In genomic region chr13:113584205-113584869, GRCh38 we compare ENCODE assay signal across 9 cellular contexts. TPM values are rescaled to one million over a fixed set of nuclear protein-coding genes. Genes with fewer than 3 reads are reported as not detected.
A peak's percentile ranks its signal among the peaks of the same experiment; 100 is the strongest.
DNase-seq lines count a peak whose midpoint lies in the region; ATAC-seq, FAIRE-seq and TF ChIP-seq lines count a peak whose summit lies in the region.
"Had no signal": no experiment of that assay in that cellular context is flagged by ENCODE, and none has a peak within 500 bp of the region (broad histone marks: within the 10 kb centered on the region; RNA-seq: fewer than 3 reads in every experiment).

A gene with protein sequence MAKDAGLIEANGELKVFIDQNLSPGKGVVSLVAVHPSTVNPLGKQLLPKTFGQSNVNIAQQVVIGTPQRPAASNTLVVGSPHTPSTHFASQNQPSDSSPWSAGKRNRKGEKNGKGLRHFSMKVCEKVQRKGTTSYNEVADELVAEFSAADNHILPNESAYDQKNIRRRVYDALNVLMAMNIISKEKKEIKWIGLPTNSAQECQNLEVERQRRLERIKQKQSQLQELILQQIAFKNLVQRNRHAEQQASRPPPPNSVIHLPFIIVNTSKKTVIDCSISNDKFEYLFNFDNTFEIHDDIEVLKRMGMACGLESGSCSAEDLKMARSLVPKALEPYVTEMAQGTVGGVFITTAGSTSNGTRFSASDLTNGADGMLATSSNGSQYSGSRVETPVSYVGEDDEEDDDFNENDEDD (plus strand): TSS chr13:113584753. CDS start chr13:113585838, 1,085 bp downstream.

- intact Hi-C loops in GM12878 (cut with micrococcal nuclease; ENCODE audit: unreplicated experiment): loop anchor here (5.0 to 10.0 kb wide), 2 partner anchors 290 to 377 kb away; partner anchors contain the start of genes CUL4A, LAMP1 and PCID2

- TF ChIP-seq POLR2A in GM12878 (IDR thresholded peaks at IDR 0.05; ENCODE audit: low read depth, low read length): peak; percentile 71

- no peak for TF ChIP-seq CTCF in GM12878 (IDR thresholded peaks at IDR 0.05 in 2 of 3, conservative IDR thresholded peaks at IDR 0.05 in 1 of 3; ENCODE audit: control insufficient read depth in 2 of 3, extremely low read depth in 1 of 3, insufficient read depth in 1 of 3, low read depth in 3 of 3, low read length in 3 of 3)
- no peak for TF ChIP-seq CTCF in retinal pigment epithelial cell (conservative IDR thresholded peaks at IDR 0.05; ENCODE audit: low read depth, low read length)

- CTCF ChIA-PET in GM12878 (lab: Yijun Ruan, JAX): no interaction called here

- H3K4me2 ChIP-seq in GM12878 (ENCODE audit: control insufficient read depth, insufficient read depth): peak within 1 kb of the TSS; percentile 85

- peak; percentile 82 for DNase-seq in NK-92 treated with Interleukin-12 subunit alpha and Interleukin-12 subunit beta, amount 100 ng/mL, for 24 hours (lab: John Stamatoyannopoulos, UW)
- DNase-seq in NK-92 (lab: John Stamatoyannopoulos, UW; ENCODE audit: unreplicated experiment) (no peak), NCI-H187 treated with DMSO at 0.1 percent for 48 hours (lab: John Stamatoyannopoulos, UW) (peak; percentile 63), T-helper 22 cell (ENCODE audit: low read depth) (peak; percentile 21), GM12878 (ENCODE audit: low read depth, low spot score) (peak; percentile 63), hypothalamus (lab: John Stamatoyannopoulos, UW) (peak in 42 of 51 donors; percentile 5 to 76 (median 52)), retinal pigment epithelial cell (ENCODE audit: low read depth) (peak; percentile 14)

- RAD21 ChIA-PET in GM12878 (lab: Charles Lee; ENCODE audit: unreplicated experiment): no interaction called here

- BruUV-seq in GM12878 (replicated peaks; lab: Mats Ljungman, UMichigan): no TSS peak

- POLR2A ChIA-PET in GM12878 (lab: Charles Lee): no interaction called here

- TF ChIP-seq EP300 in GM12878 (IDR thresholded peaks at IDR 0.05; ENCODE audit: borderline replicate concordance in 1 of 2, control insufficient read depth in 1 of 2, low read depth in 2 of 2, low read length in 2 of 2): no peak

- H2AFZ ChIP-seq in GM12878 (ENCODE audit: control insufficient read depth, low read depth, low read length): peak within 1 kb of the TSS; percentile 78

- H3K36me3 ChIP-seq in GM12878 (ENCODE audit: control insufficient read depth in 2 of 2, insufficient read depth in 2 of 2, low read length in 1 of 2): peaks cover 1 to 4% of the 10 kb centered on the region in 2 experiments; a peak in 2 of 4 replicates

- H3K79me2 ChIP-seq in GM12878 (ENCODE audit: control insufficient read depth, insufficient read depth, low read length): peaks cover 40% of the 10 kb centered on the region

- peak within 1 kb of the TSS; percentile 78 for H3K9ac ChIP-seq in GM12878 (ENCODE audit: control insufficient read depth, insufficient read depth, low read length)

- peak; percentile 85 for FAIRE-seq in GM12878 (lab: Jason Lieb, UNC)
- FAIRE-seq: G401.6 had no signal

- no peaks in the 10 kb centered on the region for H3K9me3 ChIP-seq in GM12878 (replicated peaks; ENCODE audit: control insufficient read depth, insufficient read depth, low read length)

- 2% methylated on average over 53 of the region's 92 CpGs for WGBS in GM12878 (ENCODE audit: insufficient coverage, insufficient replicate concordance, low lambda C conversion rate, missing lambda C conversion rate)

- H3K27ac ChIP-seq in GM12878 (ENCODE audit: control insufficient read depth, insufficient read depth): peak within 1 kb of the TSS; percentile 71

- no peak for TF ChIP-seq RAD21 in GM12878 (IDR thresholded peaks at IDR 0.05; ENCODE audit: insufficient read depth, low read depth, low read length)

- ATAC-seq in HG02973 (IDR thresholded peaks at IDR 0.05; ENCODE audit: unreplicated experiment) (peak; percentile 86), GM12878 (peak; percentile 85)

- in situ Hi-C loops in GM12878 (cut with MboI): no loop called here

- H3K4me1 ChIP-seq in GM12878 (ENCODE audit: control insufficient read depth, insufficient read depth, low read length): peaks cover 9% of the 10 kb centered on the region

- SMC1A ChIA-PET in GM12878 (lab: Charles Lee; ENCODE audit: uncharacterized antibody, unreplicated experiment): no interaction called here

- H4K20me1 ChIP-seq in GM12878 (ENCODE audit: control insufficient read depth, insufficient read depth): 0 out of 2 replicates have a peak, but pooled peaks cover 4% of the 10 kb centered on the region

- H3K4me3 ChIP-seq in GM12878 (peak within 1 kb of the TSS; percentile 85), retinal pigment epithelial cell (ENCODE audit: low read length) (peak within 1 kb of the TSS; percentile 48)

- no peaks in the 10 kb centered on the region for H3K27me3 ChIP-seq in GM12878 (replicated peaks in 1 of 2; ENCODE audit: control insufficient read depth in 2 of 2, insufficient read depth in 2 of 2, low read length in 1 of 2)

TF ChIP-seq in GM12878, 131 proteins besides CTCF, POLR2A, EP300 and RAD21 (continues in another document):
- TF ChIP-seq, protein P1, sequence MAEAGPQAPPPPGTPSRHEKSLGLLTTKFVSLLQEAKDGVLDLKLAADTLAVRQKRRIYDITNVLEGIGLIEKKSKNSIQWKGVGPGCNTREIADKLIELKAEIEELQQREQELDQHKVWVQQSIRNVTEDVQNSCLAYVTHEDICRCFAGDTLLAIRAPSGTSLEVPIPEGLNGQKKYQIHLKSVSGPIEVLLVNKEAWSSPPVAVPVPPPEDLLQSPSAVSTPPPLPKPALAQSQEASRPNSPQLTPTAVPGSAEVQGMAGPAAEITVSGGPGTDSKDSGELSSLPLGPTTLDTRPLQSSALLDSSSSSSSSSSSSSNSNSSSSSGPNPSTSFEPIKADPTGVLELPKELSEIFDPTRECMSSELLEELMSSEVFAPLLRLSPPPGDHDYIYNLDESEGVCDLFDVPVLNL (IDR thresholded peaks at IDR 0.05; ENCODE audit: low read depth, low read length): peak; percentile 73
- TF ChIP-seq EZH2 (IDR thresholded peaks at IDR 0.05; ENCODE audit: borderline replicate concordance, control insufficient read depth, low read depth, low read length) (no peak), SUPT20H (IDR thresholded peaks at IDR 0.05; ENCODE audit: borderline replicate concordance, control insufficient read depth, low read depth, low read length) (no peak)
- TF ChIP-seq, protein P2, sequence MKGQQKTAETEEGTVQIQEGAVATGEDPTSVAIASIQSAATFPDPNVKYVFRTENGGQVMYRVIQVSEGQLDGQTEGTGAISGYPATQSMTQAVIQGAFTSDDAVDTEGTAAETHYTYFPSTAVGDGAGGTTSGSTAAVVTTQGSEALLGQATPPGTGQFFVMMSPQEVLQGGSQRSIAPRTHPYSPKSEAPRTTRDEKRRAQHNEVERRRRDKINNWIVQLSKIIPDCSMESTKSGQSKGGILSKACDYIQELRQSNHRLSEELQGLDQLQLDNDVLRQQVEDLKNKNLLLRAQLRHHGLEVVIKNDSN (IDR thresholded peaks at IDR 0.05; ENCODE audit: borderline replicate concordance, extremely low read length, insufficient read depth, low read depth, low read length): no peak
- TF ChIP-seq, protein P3, sequence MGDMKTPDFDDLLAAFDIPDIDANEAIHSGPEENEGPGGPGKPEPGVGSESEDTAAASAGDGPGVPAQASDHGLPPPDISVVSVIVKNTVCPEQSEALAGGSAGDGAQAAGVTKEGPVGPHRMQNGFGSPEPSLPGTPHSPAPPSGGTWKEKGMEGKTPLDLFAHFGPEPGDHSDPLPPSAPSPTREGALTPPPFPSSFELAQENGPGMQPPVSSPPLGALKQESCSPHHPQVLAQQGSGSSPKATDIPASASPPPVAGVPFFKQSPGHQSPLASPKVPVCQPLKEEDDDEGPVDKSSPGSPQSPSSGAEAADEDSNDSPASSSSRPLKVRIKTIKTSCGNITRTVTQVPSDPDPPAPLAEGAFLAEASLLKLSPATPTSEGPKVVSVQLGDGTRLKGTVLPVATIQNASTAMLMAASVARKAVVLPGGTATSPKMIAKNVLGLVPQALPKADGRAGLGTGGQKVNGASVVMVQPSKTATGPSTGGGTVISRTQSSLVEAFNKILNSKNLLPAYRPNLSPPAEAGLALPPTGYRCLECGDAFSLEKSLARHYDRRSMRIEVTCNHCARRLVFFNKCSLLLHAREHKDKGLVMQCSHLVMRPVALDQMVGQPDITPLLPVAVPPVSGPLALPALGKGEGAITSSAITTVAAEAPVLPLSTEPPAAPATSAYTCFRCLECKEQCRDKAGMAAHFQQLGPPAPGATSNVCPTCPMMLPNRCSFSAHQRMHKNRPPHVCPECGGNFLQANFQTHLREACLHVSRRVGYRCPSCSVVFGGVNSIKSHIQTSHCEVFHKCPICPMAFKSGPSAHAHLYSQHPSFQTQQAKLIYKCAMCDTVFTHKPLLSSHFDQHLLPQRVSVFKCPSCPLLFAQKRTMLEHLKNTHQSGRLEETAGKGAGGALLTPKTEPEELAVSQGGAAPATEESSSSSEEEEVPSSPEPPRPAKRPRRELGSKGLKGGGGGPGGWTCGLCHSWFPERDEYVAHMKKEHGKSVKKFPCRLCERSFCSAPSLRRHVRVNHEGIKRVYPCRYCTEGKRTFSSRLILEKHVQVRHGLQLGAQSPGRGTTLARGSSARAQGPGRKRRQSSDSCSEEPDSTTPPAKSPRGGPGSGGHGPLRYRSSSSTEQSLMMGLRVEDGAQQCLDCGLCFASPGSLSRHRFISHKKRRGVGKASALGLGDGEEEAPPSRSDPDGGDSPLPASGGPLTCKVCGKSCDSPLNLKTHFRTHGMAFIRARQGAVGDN (IDR thresholded peaks at IDR 0.05): no peak

RNA-seq across cellular contexts. Expression of the gene that starts here (rescaled TPM):
- total RNA-seq in GM12878 (2013; cell fraction: nucleolus; rRNA removed): 42.4 and 43.0 TPM in 2 replicates
- 97.9 and 115 TPM in 2 replicates for total RNA-seq in GM12878 (2014; rRNA removed)
- 95.4 and 98.3 TPM in 2 replicates for total RNA-seq in GM12878 (2014; rRNA removed; fragmentation: Illumina TruSeq; extraction: Trizol)
- total RNA-seq in GM12878 (2021): 182 and 186 TPM in 2 replicates
- 58.4 TPM for polyA plus RNA-seq in GM12878 (2011; ENCODE audit: low read depth)
- 139 and 163 TPM in 2 replicates for polyA plus RNA-seq in GM12878 (2011; rRNA removed)
- 106 and 121 TPM in 2 replicates for polyA plus RNA-seq in GM12878 (2011; cell fraction: cytosol; rRNA removed)
- 99.3 and 112 TPM in 2 replicates for polyA plus RNA-seq in GM12878 (2011; cell fraction: nucleus; rRNA removed)
- 81.8 and 94.0 TPM in 2 replicates for polyA plus RNA-seq in GM12878 (2012)
- polyA plus RNA-seq in GM12878 (2014; fragmentation: Illumina TruSeq; extraction: Trizol): 182 and 225 TPM in 2 replicates
- 10 to 100 TPM; 64.0 to 95.8 TPM for polyA plus RNA-seq in GM12878 (2014; fragmentation: Nextera tagmentation; extraction: Ambion mirVana)
- 163 and 164 TPM in 2 replicates for polyA plus RNA-seq in GM12878 (2014; rRNA removed)
- polyA plus RNA-seq in GM12878 (2016; fragmentation: Nextera tagmentation; extraction: Ambion mirVana): 100 to 1,000 TPM in 1 of 2 experiments, 10 to 100 TPM in 1; 37.7 to 254 TPM
- 81.7 and 94.1 TPM in 2 replicates for polyA minus RNA-seq in GM12878 (2011; rRNA and poly(A)+ RNA removed)
- 47.7 and 58.7 TPM in 2 replicates for polyA minus RNA-seq in GM12878 (2011; cell fraction: cytosol; rRNA and poly(A)+ RNA removed)
- 15.1 and 26.8 TPM in 2 replicates for polyA minus RNA-seq in GM12878 (2011; cell fraction: nucleus; rRNA and poly(A)+ RNA removed)
